In genomic region chr9:113875917-113876805, GRCh38 we compare ENCODE assay signal across 8 cellular contexts. TPM values are rescaled to one million over a fixed set of nuclear protein-coding genes. Genes with fewer than 3 reads are reported as not detected.
DNase-seq lines count a peak whose midpoint lies in the region; ATAC-seq and TF ChIP-seq lines count a peak whose summit lies in the region.

ZNF618 (plus strand) TSS chr9:113876309; CDS start chr9:113876381, 72 bp downstream.

- peaks cover 7% of the 10 kb centered on the region for H3K36me3 Mint-ChIP-seq in dendritic cell treated with granulocyte-macrophage colony-stimulating factor and Interleukin-4, amounts not matched to agents 40 ng/mL and 50 ng/mL, for 4 days (ENCODE audit: low read depth)

- H3K9me3 Mint-ChIP-seq in dendritic cell treated with granulocyte-macrophage colony-stimulating factor and Interleukin-4, amounts not matched to agents 40 ng/mL and 50 ng/mL, for 4 days = no peaks in the 10 kb centered on the region
- no peaks in the 10 kb centered on the region for H3K9me3 Mint-ChIP-seq in stimulated activated naive CD8-positive, alpha-beta T cell treated with anti-CD3 and anti-CD28 coated beads, Interleukin-15, amount 100 ng/mL, for 72 hours

- peak within 1 kb of the TSS; percentile 98 for H3K9ac ChIP-seq in SK-N-SH

- WGBS in SK-N-SH (ENCODE audit: low lambda C conversion rate) = no CpG with 5 or more reads among the region's 117 CpGs

- H3K27me3 ChIP-seq in SK-N-SH (ENCODE audit: insufficient read depth) (0 out of 2 replicates have a peak, but pooled peaks cover under 1% of the 10 kb centered on the region), left lung (peaks cover 0 to 15% of the 10 kb centered on the region in 2 donors)

- CTCF ChIA-PET in HEK293T (lab: Yijun Ruan, JAX) = interaction anchor here (0.7 kb wide), 1 partner anchor 15 kb away, joined by 11 read pairs; no protein-coding TSS in a partner anchor
- CTCF ChIA-PET in SK-N-SH (lab: Yijun Ruan, JAX) = interaction anchor here (0.6 to 1.7 kb wide), 20 partner anchors 8 to 279 kb away, joined by 3 to 11 read pairs (median 4); partner anchors contain the start of gene COL27A1

- ATAC-seq in left lung (peak; percentile 80), GM19455 (IDR thresholded peaks at IDR 0.05; ENCODE audit: unreplicated experiment) (no peak)
- peak; percentile 77 for ATAC-seq in stimulated activated naive CD8-positive, alpha-beta T cell treated with anti-CD3 and anti-CD28 coated beads, Interleukin-15, amount 100 ng/mL, for 72 hours

- H3K4me3 ChIP-seq in SK-N-SH (ENCODE audit: low read depth in 2 of 2, low read length in 1 of 2) = peak within 1 kb of the TSS; percentile 70 to 77
- peak within 1 kb of the TSS; percentile 68 to 72 for H3K4me3 ChIP-seq in left lung

- H3K27ac Mint-ChIP-seq in dendritic cell treated with granulocyte-macrophage colony-stimulating factor and Interleukin-4, amounts not matched to agents 40 ng/mL and 50 ng/mL, for 4 days = peak within 1 kb of the TSS; percentile 89
- H3K27ac Mint-ChIP-seq in stimulated activated naive CD8-positive, alpha-beta T cell treated with anti-CD3 and anti-CD28 coated beads, Interleukin-15, amount 100 ng/mL, for 72 hours = peak within 1 kb of the TSS; percentile 71 to 95

- H3K4me1 Mint-ChIP-seq in dendritic cell treated with granulocyte-macrophage colony-stimulating factor and Interleukin-4, amounts not matched to agents 40 ng/mL and 50 ng/mL, for 4 days (ENCODE audit: low read depth) = peaks cover 10% of the 10 kb centered on the region
- peaks cover 7% of the 10 kb centered on the region for H3K4me1 Mint-ChIP-seq in stimulated activated naive CD8-positive, alpha-beta T cell treated with anti-CD3 and anti-CD28 coated beads, Interleukin-15, amount 100 ng/mL, for 72 hours

- TF ChIP-seq CTCF in SK-N-SH (IDR thresholded peaks at IDR 0.05) (no peak), left lung (IDR thresholded peaks at IDR 0.05) (no peak)

- peaks cover 11% of the 10 kb centered on the region for H3K27me3 Mint-ChIP-seq in dendritic cell treated with granulocyte-macrophage colony-stimulating factor and Interleukin-4, amounts not matched to agents 40 ng/mL and 50 ng/mL, for 4 days
- peaks cover 48% of the 10 kb centered on the region for H3K27me3 Mint-ChIP-seq in stimulated activated naive CD8-positive, alpha-beta T cell treated with anti-CD3 and anti-CD28 coated beads, Interleukin-15, amount 100 ng/mL, for 72 hours

- H3K4me1 ChIP-seq in SK-N-SH (ENCODE audit: control insufficient read depth in 1 of 2, insufficient read depth in 2 of 2, low read depth in 1 of 2, low read length in 1 of 2) (peaks cover 5 to 18% of the 10 kb centered on the region in 2 experiments), left lung (peaks cover 9 to 24% of the 10 kb centered on the region in 2 donors)

- H3K4me3 Mint-ChIP-seq in dendritic cell treated with granulocyte-macrophage colony-stimulating factor and Interleukin-4, amounts not matched to agents 40 ng/mL and 50 ng/mL, for 4 days = peak within 1 kb of the TSS; percentile 93
- H3K4me3 Mint-ChIP-seq in stimulated activated naive CD8-positive, alpha-beta T cell treated with anti-CD3 and anti-CD28 coated beads, Interleukin-15, amount 100 ng/mL, for 72 hours = peak within 1 kb of the TSS; percentile 84 to 93

- no peaks in the 10 kb centered on the region for H3K9me2 ChIP-seq in SK-N-SH

- peaks cover 47% of the 10 kb centered on the region for H3K79me2 ChIP-seq in SK-N-SH (ENCODE audit: insufficient read depth)

- H4K20me1 ChIP-seq in SK-N-SH (ENCODE audit: insufficient read depth) = peaks cover 10% of the 10 kb centered on the region; the same call in 1 of the 2 replicates

- H3K27ac ChIP-seq in SK-N-SH (ENCODE audit: low read depth in 2 of 2, low read length in 1 of 2) (peak within 1 kb of the TSS; percentile 72 to 86), left lung (peak within 1 kb of the TSS; percentile 69 to 74)

- POLR2A ChIA-PET in HEK293T (lab: Yijun Ruan, JAX) = no interaction called here
- POLR2A ChIA-PET in SK-N-SH (lab: Yijun Ruan, JAX) = interaction anchor here (1.2 kb wide), 1 partner anchor 68 kb away, joined by 3 read pairs; no protein-coding TSS in a partner anchor

- TF ChIP-seq EP300 in SK-N-SH (IDR thresholded peaks at IDR 0.05; ENCODE audit: borderline replicate concordance in 1 of 2, low read depth in 1 of 2, low read length in 1 of 2) = no peak

- H3K9me3 ChIP-seq in SK-N-SH (no peaks in the 10 kb centered on the region), left lung (no peaks in the 10 kb centered on the region)

- TF ChIP-seq RAD21 in SK-N-SH (IDR thresholded peaks at IDR 0.05; ENCODE audit: low read length) = no peak

- intact Hi-C loops in dendritic cell treated with granulocyte-macrophage colony-stimulating factor and Interleukin-4, amounts not matched to agents 40 ng/mL and 50 ng/mL, for 4 days (cut with micrococcal nuclease) = loop anchor here (1.0 to 2.0 kb wide), 2 partner anchors 69 to 139 kb away; no protein-coding TSS in a partner anchor
- intact Hi-C loops in left lung (cut with DNase I) = no loop called here

- peak; percentile 40 for DNase-seq in EL
- DNase-seq in HEK293T (ENCODE audit: extremely low spot score) = peak; percentile 68
- peak; percentile 91 for DNase-seq in SK-N-SH
- peak in 1 of 2 donors; percentile 82 for DNase-seq in left lung
- DNase-seq in stimulated activated naive CD8-positive, alpha-beta T cell treated with anti-CD3 and anti-CD28 coated beads, Interleukin-15, amount 100 ng/mL, for 72 hours = peak; percentile 15 to 34
- no peak for DNase-seq in NCI-H524 treated with DMSO at 0.1 percent for 48 hours (lab: John Stamatoyannopoulos, UW)

- H2AFZ ChIP-seq in SK-N-SH (ENCODE audit: low read depth) = peak within 1 kb of the TSS; percentile 91

- peak within 1 kb of the TSS; percentile 82 for H3K4me2 ChIP-seq in SK-N-SH

- peaks cover 4% of the 10 kb centered on the region for H3F3A ChIP-seq in SK-N-SH (replicated peaks; ENCODE audit: insufficient read depth)

- H3K36me3 ChIP-seq in SK-N-SH (replicated peaks in 1 of 2; ENCODE audit: control insufficient read depth in 1 of 2, insufficient read depth in 2 of 2, low read length in 1 of 2) (peaks cover 3 to 8% of the 10 kb centered on the region in 2 experiments), left lung (no peaks in the 10 kb centered on the region)

TF ChIP-seq in HEK293T, 16 proteins besides CTCF, POLR2A, EP300 and RAD21:
- no peak for TF ChIP-seq ARNT (IDR thresholded peaks at IDR 0.05)

TF ChIP-seq in SK-N-SH, 30 proteins besides CTCF, POLR2A, EP300 and RAD21:
- TF ChIP-seq MXI1 (IDR thresholded peaks at IDR 0.05; ENCODE audit: low read depth, low read length) = 0 out of 2 replicates have a peak, but pooled peaks have one; percentile 15
- peak; percentile 35; the same call in 1 of the 2 replicates for TF ChIP-seq MAX (IDR thresholded peaks at IDR 0.05; ENCODE audit: low read depth)
- TF ChIP-seq TAF1 (IDR thresholded peaks at IDR 0.05; ENCODE audit: borderline replicate concordance, low read depth, low read length) = peak; percentile 19; the same call in 1 of the 2 replicates
- TF ChIP-seq FOXM1 (IDR thresholded peaks at IDR 0.05; ENCODE audit: low read depth) = no peak
- TF ChIP-seq SIN3A (IDR thresholded peaks at IDR 0.05; ENCODE audit: borderline replicate concordance, low read depth, low read length) = no peak
- peak; percentile 72; the same call in 1 of the 2 replicates for TF ChIP-seq YY1 (IDR thresholded peaks at IDR 0.05; ENCODE audit: low read depth)

RNA-seq across cellular contexts. Expression of gene ZNF618, which starts in this region (rescaled TPM):
- 5.0 and 6.2 TPM in 2 replicates for polyA plus RNA-seq in SK-N-SH (2012; rRNA removed)
- polyA plus RNA-seq in SK-N-SH (2012; cell fraction: cytosol; rRNA removed) = 3.0 and 4.1 TPM in 2 replicates
- polyA plus RNA-seq in SK-N-SH (2012; cell fraction: nucleus; rRNA removed) = 12.1 and 12.9 TPM in 2 replicates
- 10 to 100 TPM in 1 of 2 donors, 1 to 10 TPM in 1; 9.9 to 12.0 TPM for total RNA-seq in left lung
